ENCODE assay signal across 1 cellular context in genomic region chr13:113049521-113049941, GRCh38.
TF ChIP-seq lines count a peak whose summit lies in the region.

No MANE protein-coding gene starts in this region.

TF ChIP-seq in HepG2, 621 proteins besides CTCF, POLR2A, EP300 and RAD21:
- no peak for TF ChIP-seq ZNF720 (CRISPR knock-in tag; IDR thresholded peaks at IDR 0.05)
- TF ChIP-seq U2AF1 (optimal IDR thresholded peaks at IDR 0.05; ENCODE audit: low read depth, low read length), result no peak
- TF ChIP-seq HMGXB3 (CRISPR knock-in tag; IDR thresholded peaks at IDR 0.05; ENCODE audit: borderline replicate concordance), result no peak
